13 cellular contexts compared by ENCODE assay signal in genomic region chr13:28181413-28181812, GRCh38. TPM values are rescaled to one million over a fixed set of nuclear protein-coding genes. Genes with fewer than 3 reads are reported as not detected.
DNase-seq lines count a peak whose midpoint lies in the region; ATAC-seq and TF ChIP-seq lines count a peak whose summit lies in the region.
"Had no signal": no experiment of that assay in that cellular context is flagged by ENCODE, and none has a peak within 500 bp of the region (broad histone marks: within the 10 kb centered on the region; RNA-seq: fewer than 3 reads in every experiment).

No MANE protein-coding gene starts in this region.

- H3K36me3 ChIP-seq in BJ (ENCODE audit: control insufficient read depth, insufficient read depth, low read length) = no peaks in the 10 kb centered on the region
- H3K36me3 ChIP-seq in brain microvascular endothelial cell (replicated peaks) = no peaks in the 10 kb centered on the region
- no peaks in the 10 kb centered on the region for H3K36me3 ChIP-seq in right atrium auricular region

- TF ChIP-seq POLR2A in GM18505 (IDR thresholded peaks at IDR 0.05; ENCODE audit: borderline replicate concordance, extremely low read depth, insufficient read depth, insufficient read length) = no peak

- H3K4me1 ChIP-seq in right atrium auricular region = peaks cover 0 to 8% of the 10 kb centered on the region in 2 donors

- ATAC-seq in GM18505 (IDR thresholded peaks at IDR 0.05; ENCODE audit: unreplicated experiment) = no peak

- POLR2A ChIA-PET in BJ (lab: Charles Lee) = no interaction called here

- no peak overlapping the region for H3K4me3 ChIP-seq in BJ (ENCODE audit: low read depth, low read length)
- no peak overlapping the region for H3K4me3 ChIP-seq in brain microvascular endothelial cell (ENCODE audit: low read depth, low read length)
- no peak overlapping the region for H3K4me3 ChIP-seq in right atrium auricular region

- no peak for TF ChIP-seq CTCF in BJ (IDR thresholded peaks at IDR 0.05; ENCODE audit: insufficient read depth, low read depth, low read length)
- no peak for TF ChIP-seq CTCF in brain microvascular endothelial cell (IDR thresholded peaks at IDR 0.05; ENCODE audit: low read depth, low read length, missing control alignments)
- TF ChIP-seq CTCF in right atrium auricular region (IDR thresholded peaks at IDR 0.05) = no peak

- H3K27me3 ChIP-seq in BJ (ENCODE audit: control insufficient read depth, insufficient read depth, low read length) = no peaks in the 10 kb centered on the region
- no peaks in the 10 kb centered on the region for H3K27me3 ChIP-seq in brain microvascular endothelial cell (replicated peaks)
- no peaks in the 10 kb centered on the region for H3K27me3 ChIP-seq in right atrium auricular region

- peak overlapping the region; percentile 84 for H3K27ac ChIP-seq in brain microvascular endothelial cell
- no peak overlapping the region for H3K27ac ChIP-seq in right atrium auricular region
- H3K27ac ChIP-seq: KMS-11 had no signal

- H3K9me3 ChIP-seq in right atrium auricular region = no peaks in the 10 kb centered on the region

- CTCF ChIA-PET in BJ (lab: Yijun Ruan, JAX) = no interaction called here

- in situ Hi-C loops in brain microvascular endothelial cell (cut with HindIII; ENCODE audit: low pct_ligation_motif_present, low sequenced_read_pairs) = no loop called here

- DNase-seq in BJ (ENCODE audit: low read depth) = peak; percentile 53
- peak; percentile 29 for DNase-seq in HS-5 (ENCODE audit: low read depth)
- DNase-seq in brain microvascular endothelial cell = peak; percentile 66
- peak; percentile 30 to 79 for DNase-seq in lung microvascular endothelial cell (ENCODE audit: low read depth in 2 of 2)
- no peak for DNase-seq in T1000 (lab: John Stamatoyannopoulos, UW)
- DNase-seq in right atrium auricular region (ENCODE audit: low spot score) = no peak
- no peak for DNase-seq in anterior cingulate cortex (lab: John Stamatoyannopoulos, UW)
- DNase-seq: CD4-positive, CD25-positive, alpha-beta regulatory T cell; endodermal cell; H7; NCI-H2107 had no signal

RNA-seq across cellular contexts. Expression of gene PAN3, which starts 43.1 kb away (rescaled TPM):
- polyA plus RNA-seq in BJ (2011; rRNA removed) = 10.7 and 18.0 TPM in 2 replicates
- polyA minus RNA-seq in BJ (2011; rRNA and poly(A)+ RNA removed) = 22.2 and 24.9 TPM in 2 replicates
- total RNA-seq in lung microvascular endothelial cell = 14.6 and 17.5 TPM in 2 replicates
- 10 to 100 TPM in 1 of 2 donors, 1 to 10 TPM in 1; 8.7 to 12.0 TPM for total RNA-seq in right atrium auricular region

Comparison
In these comparisons a context has a peak if more than half of its experiments do, and no peak if none do; other contexts are left out.
1. DNase-seq: peak in BJ (single experiment), HS-5 (single experiment), brain microvascular endothelial cell (single experiment) and lung microvascular endothelial cell (2 of 2); none in T1000 (single experiment), right atrium auricular region (single experiment) and anterior cingulate cortex (0 of 58).